1 cellular context compared by ENCODE assay signal in genomic region chr1:161177112-161177935, GRCh38.
TF ChIP-seq lines count a peak whose summit lies in the region.

Gene B4GALT3, minus strand, starts transcription at chr1:161177507. Its CDS starts 1,447 bp downstream, at chr1:161176060.

TF ChIP-seq in HEK293, 187 proteins besides CTCF, POLR2A, EP300 and RAD21 (continued from another document):
- TF ChIP-seq ZSCAN16 (tag by site-specific recombination; IDR thresholded peaks at IDR 0.05): peak; percentile 87
- peak; percentile 95 for TF ChIP-seq KLF9 (tag by site-specific recombination; IDR thresholded peaks at IDR 0.05; ENCODE audit: low read depth)
- TF ChIP-seq ZFP69B (tag by site-specific recombination; IDR thresholded peaks at IDR 0.05): peak; percentile 77; the same call in 1 of the 2 replicates
- peak; percentile 71 for TF ChIP-seq ZNF341 (tag by site-specific recombination; IDR thresholded peaks at IDR 0.05; ENCODE audit: low read depth)
- TF ChIP-seq ZNF501 (tag by site-specific recombination; IDR thresholded peaks at IDR 0.05): peak; percentile 97
- TF ChIP-seq ZNF24 (tag by site-specific recombination; IDR thresholded peaks at IDR 0.05): peak; percentile 67
- TF ChIP-seq SETDB1 (IDR thresholded peaks at IDR 0.05; ENCODE audit: insufficient read length, low read length): peak; percentile 22
- TF ChIP-seq ZNF121 (tag by site-specific recombination; IDR thresholded peaks at IDR 0.05): no peak
- peak; percentile 21; the same call in 1 of the 2 replicates for TF ChIP-seq ZNF391 (tag by site-specific recombination; IDR thresholded peaks at IDR 0.05; ENCODE audit: borderline replicate concordance, low read depth)
- TF ChIP-seq, protein P1, sequence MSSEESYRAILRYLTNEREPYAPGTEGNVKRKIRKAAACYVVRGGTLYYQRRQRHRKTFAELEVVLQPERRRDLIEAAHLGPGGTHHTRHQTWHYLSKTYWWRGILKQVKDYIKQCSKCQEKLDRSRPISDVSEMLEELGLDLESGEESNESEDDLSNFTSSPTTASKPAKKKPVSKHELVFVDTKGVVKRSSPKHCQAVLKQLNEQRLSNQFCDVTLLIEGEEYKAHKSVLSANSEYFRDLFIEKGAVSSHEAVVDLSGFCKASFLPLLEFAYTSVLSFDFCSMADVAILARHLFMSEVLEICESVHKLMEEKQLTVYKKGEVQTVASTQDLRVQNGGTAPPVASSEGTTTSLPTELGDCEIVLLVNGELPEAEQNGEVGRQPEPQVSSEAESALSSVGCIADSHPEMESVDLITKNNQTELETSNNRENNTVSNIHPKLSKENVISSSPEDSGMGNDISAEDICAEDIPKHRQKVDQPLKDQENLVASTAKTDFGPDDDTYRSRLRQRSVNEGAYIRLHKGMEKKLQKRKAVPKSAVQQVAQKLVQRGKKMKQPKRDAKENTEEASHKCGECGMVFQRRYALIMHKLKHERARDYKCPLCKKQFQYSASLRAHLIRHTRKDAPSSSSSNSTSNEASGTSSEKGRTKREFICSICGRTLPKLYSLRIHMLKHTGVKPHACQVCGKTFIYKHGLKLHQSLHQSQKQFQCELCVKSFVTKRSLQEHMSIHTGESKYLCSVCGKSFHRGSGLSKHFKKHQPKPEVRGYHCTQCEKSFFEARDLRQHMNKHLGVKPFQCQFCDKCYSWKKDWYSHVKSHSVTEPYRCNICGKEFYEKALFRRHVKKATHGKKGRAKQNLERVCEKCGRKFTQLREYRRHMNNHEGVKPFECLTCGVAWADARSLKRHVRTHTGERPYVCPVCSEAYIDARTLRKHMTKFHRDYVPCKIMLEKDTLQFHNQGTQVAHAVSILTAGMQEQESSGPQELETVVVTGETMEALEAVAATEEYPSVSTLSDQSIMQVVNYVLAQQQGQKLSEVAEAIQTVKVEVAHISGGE (tag by site-specific recombination; conservative IDR thresholded peaks at IDR 0.05; ENCODE audit: low read depth): peak; percentile 29
- TF ChIP-seq KLF1 (tag by site-specific recombination; IDR thresholded peaks at IDR 0.05): peak; percentile 90
- TF ChIP-seq, protein P2, sequence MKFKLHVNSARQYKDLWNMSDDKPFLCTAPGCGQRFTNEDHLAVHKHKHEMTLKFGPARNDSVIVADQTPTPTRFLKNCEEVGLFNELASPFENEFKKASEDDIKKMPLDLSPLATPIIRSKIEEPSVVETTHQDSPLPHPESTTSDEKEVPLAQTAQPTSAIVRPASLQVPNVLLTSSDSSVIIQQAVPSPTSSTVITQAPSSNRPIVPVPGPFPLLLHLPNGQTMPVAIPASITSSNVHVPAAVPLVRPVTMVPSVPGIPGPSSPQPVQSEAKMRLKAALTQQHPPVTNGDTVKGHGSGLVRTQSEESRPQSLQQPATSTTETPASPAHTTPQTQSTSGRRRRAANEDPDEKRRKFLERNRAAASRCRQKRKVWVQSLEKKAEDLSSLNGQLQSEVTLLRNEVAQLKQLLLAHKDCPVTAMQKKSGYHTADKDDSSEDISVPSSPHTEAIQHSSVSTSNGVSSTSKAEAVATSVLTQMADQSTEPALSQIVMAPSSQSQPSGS (tag by site-specific recombination; IDR thresholded peaks at IDR 0.05; ENCODE audit: low read depth): peak; percentile 9; the same call in 1 of the 2 replicates
- peak; percentile 99 for TF ChIP-seq ZNF423 (tag by site-specific recombination; IDR thresholded peaks at IDR 0.05)
- peak; percentile 40; the same call in 1 of the 2 replicates for TF ChIP-seq WT1 (tag by site-specific recombination; IDR thresholded peaks at IDR 0.05)
- no peak for TF ChIP-seq IKZF3 (tag by site-specific recombination; IDR thresholded peaks at IDR 0.05)
- peak; percentile 96 for TF ChIP-seq KLF16 (tag by site-specific recombination; IDR thresholded peaks at IDR 0.05)
- TF ChIP-seq ZBTB20 (tag by site-specific recombination; IDR thresholded peaks at IDR 0.05): peak; percentile 64; the same call in 1 of the 2 replicates
- TF ChIP-seq OSR2 (tag by site-specific recombination; IDR thresholded peaks at IDR 0.05): peak; percentile 78
- TF ChIP-seq ZNF747 (tag by site-specific recombination; IDR thresholded peaks at IDR 0.05): no peak
- TF ChIP-seq ZNF561 (tag by site-specific recombination; IDR thresholded peaks at IDR 0.05; ENCODE audit: borderline replicate concordance): peak; percentile 83; the same call in 1 of the 2 replicates
- TF ChIP-seq YY2 (tag by site-specific recombination; IDR thresholded peaks at IDR 0.05): peak; percentile 94
- TF ChIP-seq ZNF610 (tag by site-specific recombination; IDR thresholded peaks at IDR 0.05; ENCODE audit: borderline replicate concordance): peak; percentile 59; the same call in 1 of the 2 replicates
- TF ChIP-seq ZNF791 (tag by site-specific recombination; IDR thresholded peaks at IDR 0.05): no peak
